In genomic region chr19:10927691-10928562, GRCh38 we compare ENCODE assay signal across 8 cellular contexts. TPM values are rescaled to one million over a fixed set of nuclear protein-coding genes. Genes with fewer than 3 reads are reported as not detected.
DNase-seq lines count a peak whose midpoint lies in the region; ATAC-seq lines count a peak whose summit lies in the region.

No MANE protein-coding gene starts in this region.

- H3K36me3 ChIP-seq in ectodermal cell (ENCODE audit: control insufficient read depth, insufficient read depth, low read length) = peaks cover 7% of the 10 kb centered on the region

- no peaks in the 10 kb centered on the region for H3K9me3 ChIP-seq in ectodermal cell (ENCODE audit: control insufficient read depth, low read length)

- H3K4me1 ChIP-seq in ectodermal cell (ENCODE audit: control insufficient read depth, insufficient read depth, low read length) = peaks cover 3% of the 10 kb centered on the region

- H3K27me3 ChIP-seq in ectodermal cell (ENCODE audit: control insufficient read depth, insufficient read depth, low read length, poor library complexity, severe bottlenecking) = no peaks in the 10 kb centered on the region

- H3K4me3 ChIP-seq in ectodermal cell (ENCODE audit: insufficient read depth, low read depth, low read length) = peak overlapping the region; percentile 96

- WGBS in ectodermal cell, 2 experiments = 21 to 22% methylated on average over 48 of the region's 48 CpGs

- peak overlapping the region; percentile 96 for H3K4me3 Mint-ChIP-seq in activated naive CD4-positive, alpha-beta T cell treated with anti-CD3 and anti-CD28 coated beads, Interleukin-2, amount 50 U/mL, for 24 hours
- peak overlapping the region; percentile 85 to 95 (median 91) for H3K4me3 Mint-ChIP-seq in naive B cell

- no peak for DNase-seq in activated naive CD4-positive, alpha-beta T cell (lab: John Stamatoyannopoulos, UW)
- DNase-seq in OCI-M2 (lab: John Stamatoyannopoulos, UW; ENCODE audit: unreplicated experiment) (peak; percentile 95), naive B cell (no peak), NCI-H1436 treated with DMSO at 0.1 percent for 48 hours (lab: John Stamatoyannopoulos, UW) (no peak)

- peaks cover 1% of the 10 kb centered on the region for H3K36me3 Mint-ChIP-seq in activated naive CD4-positive, alpha-beta T cell treated with anti-CD3 and anti-CD28 coated beads, Interleukin-2, amount 50 U/mL, for 24 hours
- H3K36me3 Mint-ChIP-seq in naive B cell = no peaks in the 10 kb centered on the region

- ATAC-seq in naive B cell (ENCODE audit: low read depth in 2 of 2) (peak; percentile 9 to 13), GM19351 (IDR thresholded peaks at IDR 0.05; ENCODE audit: unreplicated experiment) (no peak), GM18909 (IDR thresholded peaks at IDR 0.05; ENCODE audit: poor library complexity, unreplicated experiment) (no peak)

- H3K27ac Mint-ChIP-seq in activated naive CD4-positive, alpha-beta T cell treated with anti-CD3 and anti-CD28 coated beads, Interleukin-2, amount 50 U/mL, for 24 hours = peak overlapping the region; percentile 62
- peak overlapping the region; percentile 58 to 94 (median 90) for H3K27ac Mint-ChIP-seq in naive B cell

- no peaks in the 10 kb centered on the region for H3K27me3 Mint-ChIP-seq in activated naive CD4-positive, alpha-beta T cell treated with anti-CD3 and anti-CD28 coated beads, Interleukin-2, amount 50 U/mL, for 24 hours
- no peaks in the 10 kb centered on the region for H3K27me3 Mint-ChIP-seq in naive B cell

- H3K4me1 Mint-ChIP-seq in activated naive CD4-positive, alpha-beta T cell treated with anti-CD3 and anti-CD28 coated beads, Interleukin-2, amount 50 U/mL, for 24 hours = peaks cover 21% of the 10 kb centered on the region
- peaks cover 12 to 39% (median 21%) of the 10 kb centered on the region in 3 donors for H3K4me1 Mint-ChIP-seq in naive B cell

- H3K27ac ChIP-seq in ectodermal cell (ENCODE audit: insufficient read depth, low read depth, low read length, poor library complexity, severe bottlenecking) = no peak overlapping the region

- no peaks in the 10 kb centered on the region for H3K9me3 Mint-ChIP-seq in activated naive CD4-positive, alpha-beta T cell treated with anti-CD3 and anti-CD28 coated beads, Interleukin-2, amount 50 U/mL, for 24 hours
- H3K9me3 Mint-ChIP-seq in naive B cell = no peaks in the 10 kb centered on the region

RNA-seq across cellular contexts. Expression of gene YIPF2, which starts 0.5 kb away (rescaled TPM):
- 29.6 TPM for polyA plus RNA-seq in ectodermal cell (2013, experiment 1 of 4)
- 32.0 TPM for polyA plus RNA-seq in ectodermal cell (2013, experiment 2 of 4)
- polyA plus RNA-seq in ectodermal cell (2013, experiment 3 of 4) = 27.9 TPM
- 33.0 TPM for polyA plus RNA-seq in ectodermal cell (2013, experiment 4 of 4)
- 10 to 100 TPM in 2 of 6 donors, 1 to 10 TPM in 4; 3.7 to 18.5 (median 7.4) TPM for polyA plus RNA-seq in naive B cell (ENCODE audit: low read depth in 6 of 6)

RNA-seq across cellular contexts. Expression of gene TIMM29, which starts 0.7 kb away (rescaled TPM):
- polyA plus RNA-seq in ectodermal cell (2013, experiment 1 of 4) = 22.1 TPM
- polyA plus RNA-seq in ectodermal cell (2013, experiment 2 of 4) = 25.9 TPM
- 22.0 TPM for polyA plus RNA-seq in ectodermal cell (2013, experiment 3 of 4)
- polyA plus RNA-seq in ectodermal cell (2013, experiment 4 of 4) = 22.9 TPM
- polyA plus RNA-seq in naive B cell (ENCODE audit: low read depth in 6 of 6) = 10 to 100 TPM in 5 of 6 donors, 1 to 10 TPM in 1; 4.3 to 24.0 (median 17.9) TPM

RNA-seq across cellular contexts. Expression of gene SMARCA4, which starts 32.9 kb away (rescaled TPM):
- polyA plus RNA-seq in ectodermal cell (2013, experiment 1 of 4) = 372 TPM
- polyA plus RNA-seq in ectodermal cell (2013, experiment 2 of 4) = 392 TPM
- polyA plus RNA-seq in ectodermal cell (2013, experiment 3 of 4) = 276 TPM
- polyA plus RNA-seq in ectodermal cell (2013, experiment 4 of 4) = 288 TPM
- 10 to 100 TPM in 1 of 6 donors, 1 to 10 TPM in 5; 4.1 to 21.9 (median 7.2) TPM for polyA plus RNA-seq in naive B cell (ENCODE audit: low read depth in 6 of 6)

RNA-seq across cellular contexts. Expression of gene CARM1, which starts 56.6 kb away (rescaled TPM):
- polyA plus RNA-seq in ectodermal cell (2013, experiment 1 of 4) = 151 TPM
- polyA plus RNA-seq in ectodermal cell (2013, experiment 2 of 4) = 136 TPM
- polyA plus RNA-seq in ectodermal cell (2013, experiment 3 of 4) = 121 TPM
- 130 TPM for polyA plus RNA-seq in ectodermal cell (2013, experiment 4 of 4)
- under 1 TPM; 0.37 to 0.75 (median 0.63) TPM for polyA plus RNA-seq in naive B cell (ENCODE audit: low read depth in 6 of 6)

Comparison
In these comparisons a context has a peak if more than half of its experiments do, and no peak if none do; other contexts are left out.
1. ATAC-seq: peak in naive B cell (2 of 2); none in GM19351 (single experiment) and GM18909 (single experiment).